1 cellular context compared by ENCODE assay signal in genomic region chr10:114239994-114240345, GRCh38.
TF ChIP-seq lines count a peak whose summit lies in the region.

No MANE protein-coding gene starts in this region.

TF ChIP-seq in WTC11, 78 proteins besides CTCF, POLR2A, EP300 and RAD21 (continued from another document):
- TF ChIP-seq, protein P1, sequence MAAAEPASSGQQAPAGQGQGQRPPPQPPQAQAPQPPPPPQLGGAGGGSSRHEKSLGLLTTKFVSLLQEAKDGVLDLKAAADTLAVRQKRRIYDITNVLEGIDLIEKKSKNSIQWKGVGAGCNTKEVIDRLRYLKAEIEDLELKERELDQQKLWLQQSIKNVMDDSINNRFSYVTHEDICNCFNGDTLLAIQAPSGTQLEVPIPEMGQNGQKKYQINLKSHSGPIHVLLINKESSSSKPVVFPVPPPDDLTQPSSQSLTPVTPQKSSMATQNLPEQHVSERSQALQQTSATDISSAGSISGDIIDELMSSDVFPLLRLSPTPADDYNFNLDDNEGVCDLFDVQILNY (CRISPR knock-in tag; IDR thresholded peaks at IDR 0.05): no peak
- TF ChIP-seq, protein P2, sequence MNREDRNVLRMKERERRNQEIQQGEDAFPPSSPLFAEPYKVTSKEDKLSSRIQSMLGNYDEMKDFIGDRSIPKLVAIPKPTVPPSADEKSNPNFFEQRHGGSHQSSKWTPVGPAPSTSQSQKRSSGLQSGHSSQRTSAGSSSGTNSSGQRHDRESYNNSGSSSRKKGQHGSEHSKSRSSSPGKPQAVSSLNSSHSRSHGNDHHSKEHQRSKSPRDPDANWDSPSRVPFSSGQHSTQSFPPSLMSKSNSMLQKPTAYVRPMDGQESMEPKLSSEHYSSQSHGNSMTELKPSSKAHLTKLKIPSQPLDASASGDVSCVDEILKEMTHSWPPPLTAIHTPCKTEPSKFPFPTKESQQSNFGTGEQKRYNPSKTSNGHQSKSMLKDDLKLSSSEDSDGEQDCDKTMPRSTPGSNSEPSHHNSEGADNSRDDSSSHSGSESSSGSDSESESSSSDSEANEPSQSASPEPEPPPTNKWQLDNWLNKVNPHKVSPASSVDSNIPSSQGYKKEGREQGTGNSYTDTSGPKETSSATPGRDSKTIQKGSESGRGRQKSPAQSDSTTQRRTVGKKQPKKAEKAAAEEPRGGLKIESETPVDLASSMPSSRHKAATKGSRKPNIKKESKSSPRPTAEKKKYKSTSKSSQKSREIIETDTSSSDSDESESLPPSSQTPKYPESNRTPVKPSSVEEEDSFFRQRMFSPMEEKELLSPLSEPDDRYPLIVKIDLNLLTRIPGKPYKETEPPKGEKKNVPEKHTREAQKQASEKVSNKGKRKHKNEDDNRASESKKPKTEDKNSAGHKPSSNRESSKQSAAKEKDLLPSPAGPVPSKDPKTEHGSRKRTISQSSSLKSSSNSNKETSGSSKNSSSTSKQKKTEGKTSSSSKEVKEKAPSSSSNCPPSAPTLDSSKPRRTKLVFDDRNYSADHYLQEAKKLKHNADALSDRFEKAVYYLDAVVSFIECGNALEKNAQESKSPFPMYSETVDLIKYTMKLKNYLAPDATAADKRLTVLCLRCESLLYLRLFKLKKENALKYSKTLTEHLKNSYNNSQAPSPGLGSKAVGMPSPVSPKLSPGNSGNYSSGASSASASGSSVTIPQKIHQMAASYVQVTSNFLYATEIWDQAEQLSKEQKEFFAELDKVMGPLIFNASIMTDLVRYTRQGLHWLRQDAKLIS (CRISPR knock-in tag; IDR thresholded peaks at IDR 0.05; ENCODE audit: borderline replicate concordance): no peak
- TF ChIP-seq STAT6 (CRISPR knock-in tag; conservative IDR thresholded peaks at IDR 0.05; ENCODE audit: low read depth): no peak
- no peak for TF ChIP-seq TEAD4 (CRISPR knock-in tag; IDR thresholded peaks at IDR 0.05)
- no peak for TF ChIP-seq ZNF317 (CRISPR knock-in tag; IDR thresholded peaks at IDR 0.05; ENCODE audit: borderline replicate concordance, low read depth)
- TF ChIP-seq ZNF512 (CRISPR knock-in tag; IDR thresholded peaks at IDR 0.05; ENCODE audit: borderline replicate concordance): no peak
- no peak for TF ChIP-seq CREM (CRISPR knock-in tag; IDR thresholded peaks at IDR 0.05)
- TF ChIP-seq ESRRA (CRISPR knock-in tag; IDR thresholded peaks at IDR 0.05; ENCODE audit: borderline replicate concordance): no peak
